Comparison of ENCODE assay signal across 8 cellular contexts in genomic region chr7:122886357-122887081, GRCh38. TPM values are rescaled to one million over a fixed set of nuclear protein-coding genes. Genes with fewer than 3 reads are reported as not detected.
DNase-seq lines count a peak whose midpoint lies in the region; ATAC-seq and TF ChIP-seq lines count a peak whose summit lies in the region.

Gene CADPS2, minus strand, starts transcription at chr7:122886460. Its CDS starts 123 bp downstream, at chr7:122886337.

- no peaks in the 10 kb centered on the region for H3K36me3 Mint-ChIP-seq in activated T-helper 2 cell treated with anti-CD3 and anti-CD28 coated beads, Interferon-gamma antibody, Interleukin-2, Interleukin-4, amounts not matched to agents 10 μg/mL and 5 μg/mL and 100 μg/mL, durations not matched to agents 14 hours and 24 hours and 36 hours (ENCODE audit: low read depth)
- H3K36me3 Mint-ChIP-seq in nephron progenitor cell (ENCODE audit: low read depth) = no peaks in the 10 kb centered on the region

- no peak for TF ChIP-seq EP300 in gastroesophageal sphincter (IDR thresholded peaks at IDR 0.05)

- H3K4me1 ChIP-seq in gastroesophageal sphincter = peaks cover 2 to 47% (median 10%) of the 10 kb centered on the region in 3 donors

- peak within 1 kb of the TSS; percentile 82 to 93 for H3K4me3 ChIP-seq in gastroesophageal sphincter

- peak; percentile 93 for DNase-seq in AG08396 (ENCODE audit: low spot score)
- peak; percentile 87 for DNase-seq in NCI-H2107 treated with DMSO at 0.1 percent for 48 hours (lab: John Stamatoyannopoulos, UW; ENCODE audit: unreplicated experiment)
- DNase-seq in activated T-helper 2 cell treated with anti-CD3 and anti-CD28 coated beads, Interferon-gamma antibody, Interleukin-2, Interleukin-4, amounts not matched to agents 10 μg/mL and 5 μg/mL and 100 μg/mL, durations not matched to agents 14 hours and 24 hours and 36 hours (ENCODE audit: low spot score) = no peak
- peak; percentile 78 for DNase-seq in nephron progenitor cell
- no peak for DNase-seq in GDM1 (lab: John Stamatoyannopoulos, UW)

- peak within 1 kb of the TSS; percentile 55 for H3K4me3 Mint-ChIP-seq in activated T-helper 2 cell treated with anti-CD3 and anti-CD28 coated beads, Interferon-gamma antibody, Interleukin-2, Interleukin-4, amounts not matched to agents 10 μg/mL and 5 μg/mL and 100 μg/mL, durations not matched to agents 14 hours and 24 hours and 36 hours (ENCODE audit: low read depth)
- peak within 1 kb of the TSS; percentile 88 for H3K4me3 Mint-ChIP-seq in nephron progenitor cell

- H3K9me3 Mint-ChIP-seq in activated T-helper 2 cell treated with anti-CD3 and anti-CD28 coated beads, Interferon-gamma antibody, Interleukin-2, Interleukin-4, amounts not matched to agents 10 μg/mL and 5 μg/mL and 100 μg/mL, durations not matched to agents 14 hours and 24 hours and 36 hours = no peaks in the 10 kb centered on the region
- no peaks in the 10 kb centered on the region for H3K9me3 Mint-ChIP-seq in nephron progenitor cell

- no peak within 1 kb of the TSS for H3K27ac Mint-ChIP-seq in activated T-helper 2 cell treated with anti-CD3 and anti-CD28 coated beads, Interferon-gamma antibody, Interleukin-2, Interleukin-4, amounts not matched to agents 10 μg/mL and 5 μg/mL and 100 μg/mL, durations not matched to agents 14 hours and 24 hours and 36 hours
- H3K27ac Mint-ChIP-seq in nephron progenitor cell = no peak within 1 kb of the TSS

- H3K27me3 Mint-ChIP-seq in activated T-helper 2 cell treated with anti-CD3 and anti-CD28 coated beads, Interferon-gamma antibody, Interleukin-2, Interleukin-4, amounts not matched to agents 10 μg/mL and 5 μg/mL and 100 μg/mL, durations not matched to agents 14 hours and 24 hours and 36 hours (ENCODE audit: low read depth) = peaks cover 51% of the 10 kb centered on the region
- H3K27me3 Mint-ChIP-seq in nephron progenitor cell (ENCODE audit: low read depth, poor library complexity) = peaks cover 68% of the 10 kb centered on the region

- no peaks in the 10 kb centered on the region for H3K9me3 ChIP-seq in gastroesophageal sphincter

- WGBS in gastroesophageal sphincter (ENCODE audit: low coverage in 1 of 2), 2 donors = 4% methylated on average over 5 of the region's 73 CpGs; no CpG with 5 or more reads in 1 of the 2 donors

- ATAC-seq in GM18868 (IDR thresholded peaks at IDR 0.05; ENCODE audit: unreplicated experiment) = peak; percentile 73
- ATAC-seq in HG03039 (IDR thresholded peaks at IDR 0.05; ENCODE audit: unreplicated experiment) = peak; percentile 63
- peak; percentile 92 for ATAC-seq in gastroesophageal sphincter

- peaks cover 9% of the 10 kb centered on the region for H3K4me1 Mint-ChIP-seq in activated T-helper 2 cell treated with anti-CD3 and anti-CD28 coated beads, Interferon-gamma antibody, Interleukin-2, Interleukin-4, amounts not matched to agents 10 μg/mL and 5 μg/mL and 100 μg/mL, durations not matched to agents 14 hours and 24 hours and 36 hours (ENCODE audit: low read depth)
- H3K4me1 Mint-ChIP-seq in nephron progenitor cell = peaks cover 18% of the 10 kb centered on the region

- TF ChIP-seq POLR2A in gastroesophageal sphincter (IDR thresholded peaks at IDR 0.05) = peak; percentile 72 to 75

- no peaks in the 10 kb centered on the region for H3K27me3 ChIP-seq in gastroesophageal sphincter

- peak in 3 of 4 experiments; percentile 47 to 52 (median 50) for TF ChIP-seq CTCF in gastroesophageal sphincter (IDR thresholded peaks at IDR 0.05)
- TF ChIP-seq CTCF in nephron progenitor cell (IDR thresholded peaks at IDR 0.05) = no peak

- H3K36me3 ChIP-seq in gastroesophageal sphincter = no peaks in the 10 kb centered on the region

- H3K27ac ChIP-seq in gastroesophageal sphincter = peak within 1 kb of the TSS; percentile 74 to 96 (median 95)

- intact Hi-C loops in activated T-helper 2 cell treated with anti-CD3 and anti-CD28 coated beads, Interferon-gamma antibody, Interleukin-2, Interleukin-4, amounts not matched to agents 10 μg/mL and 5 μg/mL and 100 μg/mL, durations not matched to agents 14 hours and 24 hours and 36 hours (cut with micrococcal nuclease) = loop anchor here (5.0 kb wide), 1 partner anchor 584 kb away; the partner anchor contains the start of gene FEZF1

RNA-seq across cellular contexts. Expression of gene CADPS2, which starts in this region (rescaled TPM):
- not detected in 2 replicates for total RNA-seq in activated T-helper 2 cell treated with anti-CD3 and anti-CD28 coated beads, Interferon-gamma antibody, Interleukin-2, Interleukin-4, amounts not matched to agents 10 μg/mL and 5 μg/mL and 100 μg/mL, durations not matched to agents 14 hours and 24 hours and 36 hours
- total RNA-seq in gastroesophageal sphincter = 100 to 1,000 TPM in 3 of 4 donors, 10 to 100 TPM in 1; 20.3 to 205 (median 138) TPM

Comparison
In these comparisons a context has a peak if more than half of its experiments do, and no peak if none do; other contexts are left out.
1. RNA of gene CADPS2 (total RNA-seq): 20.3 to 205 TPM in gastroesophageal sphincter; not detected in activated T-helper 2 cell treated with anti-CD3 and anti-CD28 coated beads, Interferon-gamma antibody, Interleukin-2, Interleukin-4, amounts not matched to agents 10 μg/mL and 5 μg/mL and 100 μg/mL, durations not matched to agents 14 hours and 24 hours and 36 hours; every median in the first group is over 10 times any median in the second.
2. DNase-seq: peak in AG08396 (single experiment), NCI-H2107 treated with DMSO at 0.1 percent for 48 hours (single experiment) and nephron progenitor cell (single experiment); none in activated T-helper 2 cell treated with anti-CD3 and anti-CD28 coated beads, Interferon-gamma antibody, Interleukin-2, Interleukin-4, amounts not matched to agents 10 μg/mL and 5 μg/mL and 100 μg/mL, durations not matched to agents 14 hours and 24 hours and 36 hours (single experiment) and GDM1 (single experiment).
3. Peak in every context shown above with its lines, with median percentiles within 50 percentile points of each other: ATAC-seq.